In the genomic region with DNA sequence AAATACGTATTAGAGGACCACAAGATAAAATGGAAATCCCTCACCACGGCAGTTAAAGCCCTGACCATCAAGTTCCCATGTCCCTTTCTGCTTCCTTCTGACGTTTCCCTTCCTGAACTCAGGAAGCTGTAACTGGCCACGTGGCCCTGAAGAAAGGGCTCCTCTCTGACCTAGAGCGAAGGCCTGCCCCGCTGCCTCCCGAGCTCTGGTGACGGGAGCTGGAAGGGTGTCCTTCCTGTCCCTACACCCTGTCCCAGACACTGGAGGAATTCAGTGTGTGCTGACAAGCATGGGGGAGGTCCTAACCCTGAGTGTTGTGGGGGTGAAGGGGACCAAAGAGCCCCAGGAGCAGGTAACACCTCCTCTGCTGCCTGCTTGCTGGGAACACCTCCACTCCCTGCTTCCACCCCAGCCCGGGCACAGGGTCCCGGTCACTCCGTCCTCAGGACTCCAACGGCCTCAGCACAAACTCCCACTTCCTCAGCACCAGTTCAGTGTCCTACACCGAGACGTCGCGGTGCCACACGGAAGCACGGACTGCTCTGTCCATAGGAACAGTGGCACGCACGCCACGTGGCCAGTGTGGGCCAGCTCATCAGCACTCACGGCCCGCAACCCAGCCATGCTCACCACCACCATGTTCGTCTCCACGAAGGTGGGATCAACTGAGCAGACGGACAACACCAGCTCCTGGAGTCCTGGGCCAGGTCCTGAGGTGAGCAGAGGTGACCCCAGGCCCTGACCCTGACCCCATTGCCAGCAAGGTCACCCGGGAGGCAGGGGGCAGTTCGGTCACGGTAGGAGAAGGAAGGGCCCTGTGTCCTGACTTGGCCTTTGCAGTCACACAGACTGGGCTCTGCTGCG, we compare ENCODE assay signal across 23 cellular contexts. TPM values are rescaled to one million over a fixed set of nuclear protein-coding genes. Genes with fewer than 3 reads are reported as not detected.
DNase-seq lines count a peak whose midpoint lies in the region; ATAC-seq and TF ChIP-seq lines count a peak whose summit lies in the region.
"Had no signal": no experiment of that assay in that cellular context is flagged by ENCODE, and none has a peak within 500 bp of the region (broad histone marks: within the 10 kb centered on the region; RNA-seq: fewer than 3 reads in every experiment).

No MANE protein-coding gene starts in this region.

- no peak overlapping the region for H4K91ac ChIP-seq in H9 (ENCODE audit: insufficient read length, low read depth, low read length)

- TF ChIP-seq EP300 in suprapubic skin (IDR thresholded peaks at IDR 0.05), result no peak

- no peak overlapping the region for H3K27ac ChIP-seq in H9 (ENCODE audit: insufficient read length, low read depth, low read length)
- H3K27ac ChIP-seq in caudate nucleus (ENCODE audit: low read depth, low read length), result peak overlapping the region; percentile 44
- H3K27ac ChIP-seq in suprapubic skin, result no peak overlapping the region
- H3K27ac ChIP-seq: C4-2B, HL-60, neutrophil, PC-9 had no signal

- H2BK5ac ChIP-seq in H9 (ENCODE audit: insufficient read length, low read length), result no peak overlapping the region

- no peak overlapping the region for H4K8ac ChIP-seq in H9 (replicated peaks; ENCODE audit: insufficient read length, low read depth, low read length)

- H3K9ac ChIP-seq in H9 (ENCODE audit: extremely low read depth, insufficient read length, low read length), result no peak overlapping the region

- no peaks in the 10 kb centered on the region for H3K79me1 ChIP-seq in H9 (ENCODE audit: insufficient read depth, low read depth, low read length, poor library complexity, severe bottlenecking)

- H3K27me3 ChIP-seq in H9 (ENCODE audit: insufficient read depth, low read length) (no peaks in the 10 kb centered on the region), suprapubic skin (peaks cover 3% of the 10 kb centered on the region)
- H3K27me3 ChIP-seq: left lung had no signal

- H2BK12ac ChIP-seq in H9 (ENCODE audit: insufficient read length, low read depth, low read length), result no peak overlapping the region

- 0 out of 7 replicates have a peak overlapping the region, but pooled peaks of 2 of the 3 experiments have one; percentile 12 to 22 for H3K27ac Mint-ChIP-seq in H9
- H3K27ac Mint-ChIP-seq: activated naive CD8-positive, alpha-beta T cell; T-helper 1 cell treated with Interleukin-12 subunit alpha and Interleukin-12 subunit beta and Interleukin-4 antibody, amounts not matched to agents 30 μg/mL and 1 μg/mL, for 36 hours had no signal

- peaks cover 7 to 10% of the 10 kb centered on the region in 2 experiments for H3K9me3 Mint-ChIP-seq in H9
- H3K9me3 Mint-ChIP-seq: T-helper 1 cell treated with Interleukin-12 subunit alpha and Interleukin-12 subunit beta and Interleukin-4 antibody, amounts not matched to agents 30 μg/mL and 1 μg/mL, for 36 hours had no signal

- H3K56ac ChIP-seq in H9 (ENCODE audit: insufficient read length, low read depth, low read length), result no peak overlapping the region

- H3K4ac ChIP-seq in H9 (ENCODE audit: low read depth, low read length), result no peak overlapping the region

- H3K4me1 Mint-ChIP-seq in H9, result peaks cover 17 to 33% of the 10 kb centered on the region in 2 experiments

- H4K5ac ChIP-seq in H9 (ENCODE audit: insufficient read length, low read depth, low read length), result no peak overlapping the region

- peaks cover 2 to 5% (median 3%) of the 10 kb centered on the region in 3 experiments; a peak in 3 of 7 replicates for H3K36me3 Mint-ChIP-seq in H9 (ENCODE audit: insufficient read depth in 1 of 3, low read depth in 3 of 3)
- H3K36me3 Mint-ChIP-seq: activated naive CD8-positive, alpha-beta T cell had no signal

- H4K20me1 ChIP-seq in H9 (ENCODE audit: control insufficient read depth, insufficient read depth, insufficient read length), result no peaks in the 10 kb centered on the region

- DNase-seq in H9 (no peak), caudate nucleus (lab: John Stamatoyannopoulos, UW) (peak in 8 of 61 donors; percentile 19 to 61 (median 36)), left lobe of liver (ENCODE audit: low spot score) (no peak), pons (ENCODE audit: low spot score) (peak; percentile 59), germinal center (ENCODE audit: low spot score) (no peak), suprapubic skin (ENCODE audit: low spot score in 2 of 2) (no peak), glomerular visceral epithelial cell (ENCODE audit: extremely low spot score) (no peak)
- no peak for DNase-seq in stimulated activated naive CD4-positive, alpha-beta T cell (lab: John Stamatoyannopoulos, UW)
- DNase-seq: Calu3; effector memory CD4-positive, alpha-beta T cell; glutamatergic neuron; GOT3; NCI-H2107; PC-9; stimulated activated CD4-positive, alpha-beta T cell treated with anti-CD3 and anti-CD28 coated beads, Interleukin-12 subunit alpha, Interleukin-12 subunit beta, amount 100 ng/mL, for 4 hours had no signal

- H3K4me3 Mint-ChIP-seq in H9, result no peak overlapping the region
- H3K4me3 Mint-ChIP-seq: activated naive CD8-positive, alpha-beta T cell; T-helper 1 cell treated with Interleukin-12 subunit alpha and Interleukin-12 subunit beta and Interleukin-4 antibody, amounts not matched to agents 30 μg/mL and 1 μg/mL, for 36 hours had no signal

- H3T11ph ChIP-seq in H9 (ENCODE audit: low read length), result no peak overlapping the region

- H3K23ac ChIP-seq in H9 (ENCODE audit: insufficient read length, low read depth, low read length), result no peak overlapping the region

- H2BK120ac ChIP-seq in H9 (ENCODE audit: low read depth, low read length, poor library complexity, severe bottlenecking), result no peak overlapping the region

- no peak overlapping the region for H2AK5ac ChIP-seq in H9 (ENCODE audit: insufficient read length, low read length)

- TF ChIP-seq POLR2A in suprapubic skin (IDR thresholded peaks at IDR 0.05), result no peak

- H2BK15ac ChIP-seq in H9 (ENCODE audit: low read depth, low read length), result no peak overlapping the region

- no peak overlapping the region for H3K18ac ChIP-seq in H9 (ENCODE audit: insufficient read length, low read depth, low read length)

- TF ChIP-seq CTCF in H9 (conservative IDR thresholded peaks at IDR 0.05) (no peak), suprapubic skin (IDR thresholded peaks at IDR 0.05) (no peak)

- no peak overlapping the region for H3K4me3 ChIP-seq in suprapubic skin
- H3K4me3 ChIP-seq: PC-9 had no signal

- no CpG with 5 or more reads among the region's 30 CpGs for WGBS in H9 (ENCODE audit: extremely low coverage, insufficient read length, low lambda C conversion rate)
- 87% methylated on average over 23 of the region's 30 CpGs for WGBS in suprapubic skin

- H2BK20ac ChIP-seq in H9 (ENCODE audit: low read depth, low read length, poor library complexity, severe bottlenecking), result no peak overlapping the region

- no peak overlapping the region; the same call in 1 of the 2 replicates for H3K14ac ChIP-seq in H9 (ENCODE audit: insufficient read depth, low read length)

- no peaks in the 10 kb centered on the region for H3K27me3 Mint-ChIP-seq in H9 (ENCODE audit: low read depth)
- H3K27me3 Mint-ChIP-seq: activated naive CD8-positive, alpha-beta T cell had no signal

- no peaks in the 10 kb centered on the region for H3K23me2 ChIP-seq in H9 (ENCODE audit: insufficient read length, low read depth, low read length, poor library complexity, severe bottlenecking)

- H3K9me3 ChIP-seq in H9 (ENCODE audit: control insufficient read depth, low read depth, low read length), result no peaks in the 10 kb centered on the region
- no peaks in the 10 kb centered on the region for H3K9me3 ChIP-seq in suprapubic skin
- H3K9me3 ChIP-seq: left lung, neutrophil had no signal

- no peaks in the 10 kb centered on the region for H3K79me2 ChIP-seq in H9 (ENCODE audit: insufficient read depth, low read length)

- H2AFZ ChIP-seq in H9 (ENCODE audit: low read length), result no peak overlapping the region
- H2AFZ ChIP-seq: PC-9 had no signal

- no peaks in the 10 kb centered on the region for H3K36me3 ChIP-seq in suprapubic skin
- H3K36me3 ChIP-seq: left lung, neutrophil had no signal

- H3K4me1 ChIP-seq in H9 (ENCODE audit: insufficient read depth, low read length) (peaks cover 3% of the 10 kb centered on the region; the same call in 1 of the 2 replicates), suprapubic skin (peaks cover 20% of the 10 kb centered on the region)

- peak; percentile 37 for ATAC-seq in left lobe of liver
- ATAC-seq: left lung had no signal

- H3K4me2 ChIP-seq in H9 (ENCODE audit: insufficient read depth, insufficient read length, low read length), result no peak overlapping the region
- H3K4me2 ChIP-seq: PC-9 had no signal

RNA-seq across cellular contexts. Expression of gene TMEM235, which starts 16.9 kb away (rescaled TPM):
- total RNA-seq in H9 (2021) (0.13 and 0.28 TPM in 2 replicates), left lobe of liver (not detected), suprapubic skin (not detected)
- total RNA-seq: Calu3, Daoy, left lung, NCI-H460, PC-9 had no signal

RNA-seq across cellular contexts. Expression of gene BIRC5, which starts 34.2 kb away (rescaled TPM):
- total RNA-seq in H9 (2021) (97.8 and 104 TPM in 2 replicates), left lobe of liver (0.88 TPM), suprapubic skin (1 to 10 TPM; 3.7 to 9.6 (median 5.5) TPM)
